Comparison of ENCODE assay signal across 13 cellular contexts in the genomic region with DNA sequence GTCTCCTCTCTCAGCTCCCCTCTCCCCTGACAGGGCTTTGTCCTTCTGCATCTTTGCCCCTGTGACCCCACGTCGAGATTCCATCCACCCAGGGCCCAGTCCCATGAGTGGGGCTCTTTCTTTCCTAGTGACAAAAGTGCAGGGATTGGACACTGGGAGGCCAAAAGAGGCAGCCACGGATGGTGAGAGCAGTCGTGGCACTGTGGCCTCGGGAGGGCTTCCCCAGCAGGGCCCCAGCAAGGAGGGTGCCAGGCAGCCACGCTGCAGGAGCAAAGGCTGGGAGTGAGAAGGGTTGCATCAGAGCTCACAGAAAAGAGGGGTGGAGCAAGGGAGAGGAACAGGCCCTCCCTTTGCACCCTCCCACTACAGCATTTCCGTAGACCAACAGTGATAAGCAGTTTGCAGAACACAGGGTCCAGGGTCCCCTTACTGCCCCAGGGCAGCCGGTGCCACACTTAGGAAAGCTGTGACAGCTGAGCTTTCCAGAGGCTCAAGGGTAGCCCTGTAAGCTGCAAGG. TPM values are rescaled to one million over a fixed set of nuclear protein-coding genes. Genes with fewer than 3 reads are reported as not detected.
"Had no signal": no experiment of that assay in that cellular context is flagged by ENCODE, and none has a peak within 500 bp of the region (broad histone marks: within the 10 kb centered on the region; RNA-seq: fewer than 3 reads in every experiment).

No MANE protein-coding gene starts in this region.

- ATAC-seq: sciatic nerve; stimulated activated naive CD8-positive, alpha-beta T cell treated with anti-CD3 and anti-CD28 coated beads, Interleukin-15, amount 100 ng/mL, for 72 hours had no signal

- H3K9me3 ChIP-seq: prostate gland had no signal

- H3K4me1 ChIP-seq: prostate gland, spleen had no signal

- H3K36me3 ChIP-seq: esophagus muscularis mucosa, prostate gland, spleen had no signal

- H3K27ac ChIP-seq: esophagus muscularis mucosa, prostate gland, spleen had no signal

- H3K27ac Mint-ChIP-seq: activated naive CD4-positive, alpha-beta T cell treated with anti-CD3 and anti-CD28 coated beads, Interleukin-2, amount 10 ng/mL, durations not matched to agents 7 days and 5 days; nephron; stimulated activated naive CD8-positive, alpha-beta T cell treated with anti-CD3 and anti-CD28 coated beads, Interleukin-15, amount 100 ng/mL, for 72 hours; type B pancreatic cell had no signal

- H3K4me3 Mint-ChIP-seq: activated naive CD4-positive, alpha-beta T cell treated with anti-CD3 and anti-CD28 coated beads, Interleukin-2, amount 10 ng/mL, durations not matched to agents 7 days and 5 days; stimulated activated naive CD8-positive, alpha-beta T cell treated with anti-CD3 and anti-CD28 coated beads, Interleukin-15, amount 100 ng/mL, for 72 hours had no signal

- H3K4me1 Mint-ChIP-seq: activated naive CD4-positive, alpha-beta T cell treated with anti-CD3 and anti-CD28 coated beads, Interleukin-2, amount 10 ng/mL, durations not matched to agents 7 days and 5 days; nephron; stimulated activated naive CD8-positive, alpha-beta T cell treated with anti-CD3 and anti-CD28 coated beads, Interleukin-15, amount 100 ng/mL, for 72 hours had no signal

- DNase-seq: activated CD4-positive, alpha-beta T cell treated with anti-CD3 and anti-CD28 coated beads, Interleukin-2, amount 50 U/mL, for 48 hours; activated naive CD4-positive, alpha-beta T cell treated with anti-CD3 and anti-CD28 coated beads, Interleukin-2, amount 10 ng/mL, durations not matched to agents 7 days and 5 days; kidney glomerular epithelial cell; spleen; stimulated activated naive CD8-positive, alpha-beta T cell treated with anti-CD3 and anti-CD28 coated beads, Interleukin-15, amount 100 ng/mL, for 72 hours had no signal

- H3K27me3 Mint-ChIP-seq: type B pancreatic cell had no signal

- H3K4me3 ChIP-seq: prostate gland, spleen had no signal

RNA-seq across cellular contexts. Expression of a gene that starts 4.9 kb away (rescaled TPM):
- total RNA-seq: astrocyte, esophagus muscularis mucosa, mesenteric fat pad, omental fat pad, spleen had no signal
